13 cellular contexts compared by ENCODE assay signal in genomic region chrX:13168276-13168675, GRCh38.
DNase-seq lines count a peak whose midpoint lies in the region; ATAC-seq and TF ChIP-seq lines count a peak whose summit lies in the region.
"Had no signal": no experiment of that assay in that cellular context is flagged by ENCODE, and none has a peak within 500 bp of the region (broad histone marks: within the 10 kb centered on the region; RNA-seq: fewer than 3 reads in every experiment).

No MANE protein-coding gene starts in this region.

- peaks cover 20% of the 10 kb centered on the region for H3K4me1 Mint-ChIP-seq in activated CD4-positive, alpha-beta T cell treated with anti-CD3 and anti-CD28 coated beads for 36 hours
- H3K4me1 Mint-ChIP-seq in T-helper 17 cell (peaks cover 5% of the 10 kb centered on the region), immature natural killer cell (peaks cover 11 to 12% of the 10 kb centered on the region in 2 donors)
- H3K4me1 Mint-ChIP-seq in stimulated activated memory B cell treated with anti-CD40 and anti-IgM and Interleukin-4, amounts not matched to agents 10 μg/mL and 1 μg/mL and 100 μg/mL, for 72 hours = peaks cover 18% of the 10 kb centered on the region

- H3K36me3 Mint-ChIP-seq in activated CD4-positive, alpha-beta T cell treated with anti-CD3 and anti-CD28 coated beads for 36 hours (ENCODE audit: low read depth) = no peaks in the 10 kb centered on the region
- no peaks in the 10 kb centered on the region for H3K36me3 Mint-ChIP-seq in T-helper 17 cell (ENCODE audit: low read depth)
- peaks cover 0 to 3% (median 0%) of the 10 kb centered on the region in 3 donors for H3K36me3 Mint-ChIP-seq in immature natural killer cell
- H3K36me3 Mint-ChIP-seq in stimulated activated memory B cell treated with anti-CD40 and anti-IgM and Interleukin-4, amounts not matched to agents 10 μg/mL and 1 μg/mL and 100 μg/mL, for 72 hours = no peaks in the 10 kb centered on the region

- intact Hi-C loops in activated CD4-positive, alpha-beta T cell treated with anti-CD3 and anti-CD28 coated beads for 36 hours (cut with DNase I, micrococcal nuclease) = loop anchor here (2.0 to 5.0 kb wide), 5 partner anchors 75 to 217 kb away; no protein-coding TSS in a partner anchor
- intact Hi-C loops in A673 (cut with micrococcal nuclease; ENCODE audit: unreplicated experiment) = no loop called here

- TF ChIP-seq CTCF in A673 (conservative IDR thresholded peaks at IDR 0.05; ENCODE audit: low read depth, low read length) = no peak

- no peaks in the 10 kb centered on the region for H3K4me1 ChIP-seq in A673 (ENCODE audit: insufficient read depth, low read length, poor library complexity, severe bottlenecking)

- POLR2A ChIA-PET in activated CD4-positive, alpha-beta T cell treated with anti-CD3 and anti-CD28 coated beads for 36 hours (lab: Charles Lee) = interaction anchor here (0.7 kb wide), 2 partner anchors 86 to 193 kb away, joined by 4 read pairs; no protein-coding TSS in a partner anchor
- POLR2A ChIA-PET in A673 (lab: Charles Lee; ENCODE audit: low non-redundant PET) = no interaction called here

- no TSS peak for BruUV-seq in A673 (replicated peaks; lab: Mats Ljungman, UMichigan)

- H3K4me3 ChIP-seq in A673 (ENCODE audit: low read depth, low read length, poor library complexity, severe bottlenecking) (no peak overlapping the region), MG63 (no peak overlapping the region)

- H3K27ac ChIP-seq in A673 (ENCODE audit: low read depth, low read length, poor library complexity, severe bottlenecking) = no peak overlapping the region
- H3K27ac ChIP-seq: VCaP had no signal

- H3K9me3 ChIP-seq in T-helper 17 cell (ENCODE audit: control insufficient read depth, low read length, poor library complexity, severe bottlenecking) = peaks cover 2% of the 10 kb centered on the region
- no peaks in the 10 kb centered on the region for H3K9me3 ChIP-seq in A673 (ENCODE audit: low read depth, low read length, poor library complexity, severe bottlenecking)
- no peaks in the 10 kb centered on the region for H3K9me3 ChIP-seq in MG63

- H3K36me3 ChIP-seq in A673 (ENCODE audit: insufficient read depth, low read length, poor library complexity, severe bottlenecking) = no peaks in the 10 kb centered on the region
- H3K36me3 ChIP-seq in MG63 = no peaks in the 10 kb centered on the region

- DNase-seq in activated CD4-positive, alpha-beta T cell treated with anti-CD3 and anti-CD28 coated beads for 36 hours = no peak
- DNase-seq in activated CD4-positive, alpha-beta T cell treated with anti-CD3 and anti-CD28 coated beads, Interleukin-2, amount 50 U/mL, for 4 hours = no peak
- DNase-seq in T-helper 17 cell (no peak), immature natural killer cell (no peak), HK-2 (ENCODE audit: unreplicated experiment) (no peak), A673 (ENCODE audit: low spot score) (no peak), MG63 (no peak)
- DNase-seq: DMS79 treated with DMSO at 0.1 percent for 48 hours; HCEC 1CT; stimulated activated CD8-positive, alpha-beta memory T cell treated with anti-CD3 and anti-CD28 coated beads, Interleukin-4, amount 100 ng/mL, for 48 hours had no signal

- peak overlapping the region; percentile 88 for H3K27ac Mint-ChIP-seq in activated CD4-positive, alpha-beta T cell treated with anti-CD3 and anti-CD28 coated beads for 36 hours
- H3K27ac Mint-ChIP-seq in T-helper 17 cell = peak overlapping the region; percentile 88
- H3K27ac Mint-ChIP-seq in immature natural killer cell = peak overlapping the region in 2 of 6 donors; percentile 8 to 49
- peak overlapping the region; percentile 59 for H3K27ac Mint-ChIP-seq in stimulated activated memory B cell treated with anti-CD40 and anti-IgM and Interleukin-4, amounts not matched to agents 10 μg/mL and 1 μg/mL and 100 μg/mL, for 72 hours

- no peaks in the 10 kb centered on the region for H3K27me3 ChIP-seq in A673 (replicated peaks; ENCODE audit: insufficient read depth, low read depth, low read length, poor library complexity)
- no peaks in the 10 kb centered on the region for H3K27me3 ChIP-seq in MG63

- CTCF ChIA-PET in activated CD4-positive, alpha-beta T cell treated with anti-CD3 and anti-CD28 coated beads for 36 hours (lab: Charles Lee) = interaction anchor here (0.7 to 1.3 kb wide), 2 partner anchors 222 to 376 kb away, joined by 4 read pairs; no protein-coding TSS in a partner anchor
- CTCF ChIA-PET in A673 (lab: Charles Lee) = no interaction called here

- H3K27me3 Mint-ChIP-seq in activated CD4-positive, alpha-beta T cell treated with anti-CD3 and anti-CD28 coated beads for 36 hours = no peaks in the 10 kb centered on the region
- H3K27me3 Mint-ChIP-seq in T-helper 17 cell (no peaks in the 10 kb centered on the region), immature natural killer cell (ENCODE audit: low read depth in 3 of 3) (peaks cover 0 to 8% (median 6%) of the 10 kb centered on the region in 3 donors)
- H3K27me3 Mint-ChIP-seq in stimulated activated memory B cell treated with anti-CD40 and anti-IgM and Interleukin-4, amounts not matched to agents 10 μg/mL and 1 μg/mL and 100 μg/mL, for 72 hours = no peaks in the 10 kb centered on the region

- peak; percentile 91 for ATAC-seq in activated CD4-positive, alpha-beta T cell treated with anti-CD3 and anti-CD28 coated beads for 36 hours
- ATAC-seq in T-helper 17 cell = no peak
- no peak for ATAC-seq in stimulated activated memory B cell treated with anti-CD40 and anti-IgM and Interleukin-4, amounts not matched to agents 10 μg/mL and 1 μg/mL and 100 μg/mL, for 72 hours
- ATAC-seq: Panc1 had no signal

- H3K4me3 Mint-ChIP-seq in activated CD4-positive, alpha-beta T cell treated with anti-CD3 and anti-CD28 coated beads for 36 hours = peak overlapping the region; percentile 34
- H3K4me3 Mint-ChIP-seq in T-helper 17 cell = peak overlapping the region; percentile 69
- H3K4me3 Mint-ChIP-seq in immature natural killer cell = peak overlapping the region in 3 of 5 donors; percentile 15 to 71 (median 59)
- no peak overlapping the region for H3K4me3 Mint-ChIP-seq in stimulated activated memory B cell treated with anti-CD40 and anti-IgM and Interleukin-4, amounts not matched to agents 10 μg/mL and 1 μg/mL and 100 μg/mL, for 72 hours

- H3K9me3 Mint-ChIP-seq in activated CD4-positive, alpha-beta T cell treated with anti-CD3 and anti-CD28 coated beads for 36 hours (ENCODE audit: low read depth) = peaks cover 5% of the 10 kb centered on the region
- H3K9me3 Mint-ChIP-seq in immature natural killer cell = no peaks in the 10 kb centered on the region
- peaks cover 3% of the 10 kb centered on the region for H3K9me3 Mint-ChIP-seq in stimulated activated memory B cell treated with anti-CD40 and anti-IgM and Interleukin-4, amounts not matched to agents 10 μg/mL and 1 μg/mL and 100 μg/mL, for 72 hours
